Comparison of ENCODE assay signal across 27 cellular contexts in the genomic region with DNA sequence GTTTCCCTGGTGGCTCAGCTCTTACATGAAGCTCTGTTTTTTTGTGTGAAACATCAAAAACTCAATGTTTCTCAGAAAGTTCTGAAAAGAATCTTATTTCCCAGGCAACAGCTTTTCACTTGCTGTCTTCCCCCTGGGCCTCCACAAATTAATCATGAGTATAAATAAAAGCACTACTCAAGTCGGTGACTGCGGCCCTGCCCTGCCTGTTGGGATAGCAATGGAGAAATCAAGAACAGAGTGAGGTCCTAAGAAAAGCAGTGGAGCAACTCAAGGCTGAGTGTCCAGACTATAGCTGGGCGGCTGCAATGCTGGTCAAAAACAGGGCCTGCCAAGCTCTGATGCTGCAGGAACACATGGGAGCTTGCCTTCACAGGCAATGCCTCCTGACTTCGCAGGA.
"Had no signal": no experiment of that assay in that cellular context is flagged by ENCODE, and none has a peak within 500 bp of the region (broad histone marks: within the 10 kb centered on the region; RNA-seq: fewer than 3 reads in every experiment).

No MANE protein-coding gene starts in this region.

- ATAC-seq: effector memory CD8-positive, alpha-beta T cell; esophagus mucosa; foreskin keratinocyte; gastroesophageal sphincter; heart left ventricle; left cardiac atrium; left lung; left ventricle myocardium superior; lower lobe of right lung; mucosa of descending colon had no signal

- DNase-seq: dermis blood vessel endothelial cell; effector CD4-positive, alpha-beta T cell; effector memory CD8-positive, alpha-beta T cell; endodermal cell; erythroblast; foreskin keratinocyte; heart left ventricle; immature natural killer cell; islet precursor cell; kidney; kidney glomerular epithelial cell; left cardiac atrium; left lung; left ventricle myocardium superior; lower lobe of right lung; mesendoderm; mucosa of descending colon; naive B cell had no signal

- H3K4me1 ChIP-seq: foreskin keratinocyte, gastroesophageal sphincter, lower lobe of right lung had no signal

- H3K36me3 ChIP-seq: gastroesophageal sphincter, heart left ventricle, left lung, lower lobe of right lung had no signal

- H3K27ac ChIP-seq: coronary artery, epithelial cell of prostate, foreskin keratinocyte, gastroesophageal sphincter, heart left ventricle, hepatocyte, left lung, lower lobe of right lung had no signal

- H3K9me3 ChIP-seq: gastroesophageal sphincter, heart left ventricle, left lung, lower lobe of right lung, mucosa of descending colon had no signal

- H3K27me3 ChIP-seq: dorsolateral prefrontal cortex, gastroesophageal sphincter, hepatocyte, left lung had no signal

- H3K4me3 ChIP-seq: coronary artery, dorsolateral prefrontal cortex, gastroesophageal sphincter, heart left ventricle, hepatocyte, left lung, lower lobe of right lung, mucosa of descending colon had no signal

- FAIRE-seq: colon, endometrium, frontal cortex, kidney had no signal
